Comparison of ENCODE assay signal across 15 cellular contexts in genomic region chr15:77856718-77857346, GRCh38.
"Had no signal": no experiment of that assay in that cellular context is flagged by ENCODE, and none has a peak within 500 bp of the region (broad histone marks: within the 10 kb centered on the region; RNA-seq: fewer than 3 reads in every experiment).

No MANE protein-coding gene starts in this region.

- H3K9me3 Mint-ChIP-seq: activated T-cell treated with anti-CD3 and anti-CD28 coated beads, Interleukin-2, amount 50 U/mL, for 72 hours; nephron progenitor cell; stimulated activated memory B cell treated with anti-CD40 and anti-IgM and Interleukin-4, amounts not matched to agents 10 μg/mL and 1 μg/mL and 100 μg/mL, for 72 hours had no signal

- H3K36me3 ChIP-seq: ascending aorta, cardiac muscle cell, colonic mucosa, ovary, tibial nerve had no signal

- ATAC-seq: activated CD4-positive, CD25-positive, alpha-beta regulatory T cell treated with anti-CD3 and anti-CD28 coated beads, Interleukin-2, amount 50 U/mL, for 24 hours; activated T-cell treated with anti-CD3 and anti-CD28 coated beads, Interleukin-2, amount 50 U/mL, for 72 hours; stimulated activated memory B cell treated with anti-CD40 and anti-IgM and Interleukin-4, amounts not matched to agents 10 μg/mL and 1 μg/mL and 100 μg/mL, for 72 hours had no signal

- H3K27ac ChIP-seq: ascending aorta, cardiac muscle cell, colonic mucosa, epithelial cell of prostate, ovary, tibial nerve had no signal

- H3K27ac Mint-ChIP-seq: activated T-cell treated with anti-CD3 and anti-CD28 coated beads, Interleukin-2, amount 50 U/mL, for 72 hours; stimulated activated memory B cell treated with anti-CD40 and anti-IgM and Interleukin-4, amounts not matched to agents 10 μg/mL and 1 μg/mL and 100 μg/mL, for 72 hours had no signal

- H3K9me3 ChIP-seq: ascending aorta, colonic mucosa, ovary had no signal

- DNase-seq: activated CD4-positive, alpha-beta T cell treated with anti-CD3 and anti-CD28 coated beads, Interleukin-2, amount 50 U/mL, for 4 hours; activated gamma-delta T cell treated with Interleukin-2 at 50 U/mL for 16 hours; activated T-cell treated with anti-CD3 and anti-CD28 coated beads, Interleukin-2, amount 50 U/mL, for 72 hours; colonic mucosa; effector CD4-positive, alpha-beta T cell; hippocampal formation; nephron progenitor cell; small intestine had no signal

- H3K27me3 ChIP-seq: ascending aorta, colonic mucosa, ovary had no signal

- H3K4me3 Mint-ChIP-seq: activated T-cell treated with anti-CD3 and anti-CD28 coated beads, Interleukin-2, amount 50 U/mL, for 72 hours; nephron progenitor cell; stimulated activated memory B cell treated with anti-CD40 and anti-IgM and Interleukin-4, amounts not matched to agents 10 μg/mL and 1 μg/mL and 100 μg/mL, for 72 hours had no signal

- H3K4me1 ChIP-seq: ascending aorta had no signal

- H3K4me3 ChIP-seq: ascending aorta, cardiac muscle cell, colonic mucosa, ovary, tibial nerve had no signal

- H3K36me3 Mint-ChIP-seq: stimulated activated memory B cell treated with anti-CD40 and anti-IgM and Interleukin-4, amounts not matched to agents 10 μg/mL and 1 μg/mL and 100 μg/mL, for 72 hours had no signal
